In the genomic region with DNA sequence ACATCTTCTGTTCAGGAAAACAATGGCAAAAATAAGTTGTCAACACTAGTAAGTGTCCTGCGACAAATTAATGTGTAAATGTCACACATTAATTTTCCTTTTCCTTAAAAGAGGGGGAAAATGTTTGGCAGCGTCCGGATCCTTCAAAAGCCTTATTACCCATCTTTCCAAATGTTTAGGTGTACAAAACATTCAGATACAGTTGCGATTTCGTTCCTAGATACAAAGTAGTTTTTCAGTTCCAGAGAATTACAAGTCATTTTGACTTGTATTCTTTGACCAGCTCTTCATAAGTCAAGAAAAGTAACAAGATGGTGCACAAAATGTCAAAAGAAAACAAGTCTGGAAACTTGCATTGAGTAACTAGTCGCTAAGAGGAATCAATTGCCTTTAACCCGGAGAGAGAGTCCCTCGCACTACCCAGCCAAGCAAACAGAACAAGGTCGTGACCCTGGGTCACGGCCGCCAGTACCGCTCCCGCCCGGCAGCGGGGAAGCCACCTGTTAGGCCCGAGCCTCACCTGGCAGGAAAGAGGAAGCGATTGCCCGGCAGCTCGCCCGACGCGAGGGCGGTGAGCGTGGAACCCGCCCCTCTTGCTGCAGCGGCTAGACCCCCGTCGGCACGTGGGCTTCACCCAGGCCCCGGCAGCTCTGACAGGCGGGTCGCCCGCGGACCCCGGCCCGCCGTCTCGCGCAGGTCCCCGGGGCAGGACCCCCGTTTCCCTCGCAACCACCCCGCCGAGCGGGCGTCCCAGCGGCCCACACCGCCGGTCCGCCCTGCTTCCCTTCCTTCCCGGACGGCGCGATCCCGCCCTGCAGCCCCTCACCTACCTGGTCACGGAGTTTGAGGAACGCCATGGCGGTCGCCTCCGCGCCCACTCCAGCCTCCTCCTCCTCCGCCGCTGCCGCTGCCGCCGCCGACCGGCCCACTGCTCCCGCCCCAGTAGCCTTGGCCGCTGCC, we compare ENCODE assay signal across 8 cellular contexts.
A peak's percentile ranks its signal among the peaks of the same experiment; 100 is the strongest.
DNase-seq lines count a peak whose midpoint lies in the region; ATAC-seq and TF ChIP-seq lines count a peak whose summit lies in the region.

No MANE protein-coding gene starts in this region.

- no peaks in the 10 kb centered on the region for H3K27me3 ChIP-seq in BLaER1 treated with 17β-estradiol and CSF1 and Interleukin-3, amounts not matched to agents 10 nM and 100 nM
- H3K27me3 ChIP-seq in PC-9 (ENCODE audit: insufficient read depth, low read depth) (no peaks in the 10 kb centered on the region), cardiac muscle cell (no peaks in the 10 kb centered on the region), vagina (no peaks in the 10 kb centered on the region)

- H3K4me2 ChIP-seq in BLaER1 treated with 17β-estradiol and CSF1 and Interleukin-3, amounts not matched to agents 10 nM and 100 nM = peak overlapping the region; percentile 79 to 98 (median 90)
- H3K4me2 ChIP-seq in PC-9 = peak overlapping the region; percentile 85

- H3K27me3 Mint-ChIP-seq in progenitor cell of endocrine pancreas = no peaks in the 10 kb centered on the region

- H3K4me3 ChIP-seq in BLaER1 treated with 17β-estradiol and CSF1 and Interleukin-3, amounts not matched to agents 10 nM and 100 nM = peak overlapping the region; percentile 83 to 100 (median 92)
- H3K4me3 ChIP-seq in PC-9 (peak overlapping the region; percentile 96), cardiac muscle cell (peak overlapping the region; percentile 87), vagina (peak overlapping the region; percentile 79 to 98)

- H3K4me1 Mint-ChIP-seq in progenitor cell of endocrine pancreas (ENCODE audit: low read depth) = peaks cover 38% of the 10 kb centered on the region

- H3K9me2 ChIP-seq in PC-9 (ENCODE audit: insufficient read depth) = no peaks in the 10 kb centered on the region

- TF ChIP-seq POLR2A in vagina (IDR thresholded peaks at IDR 0.05) = no peak

- POLR2A ChIA-PET in PC-9 (lab: Charles Lee; ENCODE audit: unreplicated experiment) = no interaction called here

- peak overlapping the region; percentile 97 for H2AFZ ChIP-seq in PC-9

- CTCF ChIA-PET in PC-9 (lab: Charles Lee) = no interaction called here

- peak overlapping the region; percentile 38 to 91 (median 84); a peak in 21 of 22 replicates for H3K27ac ChIP-seq in BLaER1 treated with 17β-estradiol and CSF1 and Interleukin-3, amounts not matched to agents 10 nM and 100 nM
- peak overlapping the region; percentile 73 for H3K27ac ChIP-seq in PC-9
- peak overlapping the region; percentile 65 for H3K27ac ChIP-seq in cardiac muscle cell
- H3K27ac ChIP-seq in vagina = peak overlapping the region; percentile 81

- H3K36me3 ChIP-seq in BLaER1 treated with 17β-estradiol and CSF1 and Interleukin-3, amounts not matched to agents 10 nM and 100 nM = peaks cover 0 to 17% (median 13%) of the 10 kb centered on the region in 11 experiments; a peak in 9 of 22 replicates
- peaks cover 11% of the 10 kb centered on the region; the same call in 1 of the 2 replicates for H3K36me3 ChIP-seq in PC-9 (ENCODE audit: low read depth)
- no peaks in the 10 kb centered on the region for H3K36me3 ChIP-seq in cardiac muscle cell
- H3K36me3 ChIP-seq in vagina = no peaks in the 10 kb centered on the region

- H3K79me2 ChIP-seq in PC-9 (ENCODE audit: low read depth) = peaks cover 81% of the 10 kb centered on the region

- peak overlapping the region; percentile 90 for H3K27ac Mint-ChIP-seq in progenitor cell of endocrine pancreas

- H3K4me3 Mint-ChIP-seq in progenitor cell of endocrine pancreas (ENCODE audit: low read depth) = peak overlapping the region; percentile 83

- peaks cover 7% of the 10 kb centered on the region for H3K9me3 Mint-ChIP-seq in progenitor cell of endocrine pancreas (ENCODE audit: low read depth)

- DNase-seq in PC-9 (peak; percentile 60 to 61), cardiac muscle cell (ENCODE audit: low read depth in 1 of 2, low spot score in 1 of 2) (peak; percentile 10 to 53), progenitor cell of endocrine pancreas (ENCODE audit: low spot score, unreplicated experiment) (peak; percentile 62), vagina (ENCODE audit: extremely low spot score in 2 of 2) (no peak)
- DNase-seq in activated effector memory CD4-positive, alpha-beta T cell treated with anti-CD3 and anti-CD28 coated beads, Interleukin-2, amount 50 U/mL, for 16 hours = peak; percentile 87

- peak; percentile 49 for ATAC-seq in GM19025 (IDR thresholded peaks at IDR 0.05; ENCODE audit: low read depth, unreplicated experiment)
- ATAC-seq in HG03159 (IDR thresholded peaks at IDR 0.05; ENCODE audit: unreplicated experiment) = peak; percentile 78

- no TSS peak for BruUV-seq in PC-9 (replicated peaks; lab: Mats Ljungman, UMichigan)

- no peak for TF ChIP-seq CTCF in PC-9 (conservative IDR thresholded peaks at IDR 0.05)
- TF ChIP-seq CTCF in cardiac muscle cell (IDR thresholded peaks at IDR 0.05; ENCODE audit: low read depth, low read length) = no peak
- peak; percentile 37 for TF ChIP-seq CTCF in progenitor cell of endocrine pancreas (IDR thresholded peaks at IDR 0.05; ENCODE audit: unreplicated experiment)
- no peak for TF ChIP-seq CTCF in vagina (IDR thresholded peaks at IDR 0.05)

- peaks cover 13% of the 10 kb centered on the region; the same call in 1 of the 2 replicates for H3F3A ChIP-seq in PC-9 (ENCODE audit: insufficient read depth, low read depth)

- peak overlapping the region; percentile 82 to 95 (median 87) for H3K9ac ChIP-seq in BLaER1 treated with 17β-estradiol and CSF1 and Interleukin-3, amounts not matched to agents 10 nM and 100 nM

- peaks cover 0 to 33% (median 22%) of the 10 kb centered on the region in 10 experiments; a peak in 16 of 20 replicates for H3K4me1 ChIP-seq in BLaER1 treated with 17β-estradiol and CSF1 and Interleukin-3, amounts not matched to agents 10 nM and 100 nM
- H3K4me1 ChIP-seq in PC-9 (replicated peaks; ENCODE audit: insufficient read depth) (peaks cover 29% of the 10 kb centered on the region), cardiac muscle cell (ENCODE audit: low read depth) (peaks cover 11% of the 10 kb centered on the region), vagina (peaks cover 20% of the 10 kb centered on the region)

- H3K36me3 Mint-ChIP-seq in progenitor cell of endocrine pancreas (ENCODE audit: insufficient read depth) = peaks cover 16% of the 10 kb centered on the region

- intact Hi-C loops in PC-9 (cut with micrococcal nuclease; ENCODE audit: unreplicated experiment) (loop anchor here (2.0 to 10.0 kb wide), 4 partner anchors 123 to 316 kb away; a partner anchor contains a TSS), vagina (cut with DNase I) (no loop called here)

- peaks cover 0 to 19% (median 0%) of the 10 kb centered on the region in 11 experiments; a peak in 5 of 22 replicates for H4K20me1 ChIP-seq in BLaER1 treated with 17β-estradiol and CSF1 and Interleukin-3, amounts not matched to agents 10 nM and 100 nM
- H4K20me1 ChIP-seq in PC-9 (ENCODE audit: insufficient read depth) = peaks cover 18% of the 10 kb centered on the region; the same call in 1 of the 2 replicates

- H3K9me3 ChIP-seq in BLaER1 treated with 17β-estradiol and CSF1 and Interleukin-3, amounts not matched to agents 10 nM and 100 nM (replicated peaks in 1 of 11) = peaks cover under 1 to 31% (median 24%) of the 10 kb centered on the region in 11 experiments; a peak in 19 of 22 replicates
- H3K9me3 ChIP-seq in PC-9 (ENCODE audit: insufficient read depth, low read depth) (no peaks in the 10 kb centered on the region), cardiac muscle cell (ENCODE audit: low read depth) (no peaks in the 10 kb centered on the region), vagina (no peaks in the 10 kb centered on the region)

Comparison
In these comparisons a context has a peak if more than half of its experiments do, and no peak if none do; other contexts are left out.
1. DNase-seq: peak in PC-9 (2 of 2), activated effector memory CD4-positive, alpha-beta T cell treated with anti-CD3 and anti-CD28 coated beads, Interleukin-2, amount 50 U/mL, for 16 hours (single experiment), cardiac muscle cell (2 of 2) and progenitor cell of endocrine pancreas (single experiment); none in vagina (0 of 2).
2. Peak in every context shown above with its lines, with median percentiles within 50 percentile points of each other: H3K27ac ChIP-seq and H3K4me3 ChIP-seq.